In genomic region chr1:147640553-147641165, GRCh38 we compare ENCODE assay signal across 8 cellular contexts. TPM values are rescaled to one million over a fixed set of nuclear protein-coding genes. Genes with fewer than 3 reads are reported as not detected.
DNase-seq lines count a peak whose midpoint lies in the region; ATAC-seq, FAIRE-seq and TF ChIP-seq lines count a peak whose summit lies in the region.

No MANE protein-coding gene starts in this region.

- peak; percentile 69 for FAIRE-seq in GM19239 (lab: Jason Lieb, UNC)
- peak; percentile 52 for FAIRE-seq in H1 (lab: Jason Lieb, UNC)

- no peak overlapping the region for H3K4me3 ChIP-seq in H1 (ENCODE audit: extremely low read depth in 1 of 4, insufficient read depth in 2 of 4, low read depth in 3 of 4, low read length in 4 of 4)
- H3K4me3 ChIP-seq in mucosa of descending colon: no peak overlapping the region

- DNase-seq in C1 segment of cervical spinal cord (lab: John Stamatoyannopoulos, UW) (peak in 11 of 14 donors; percentile 3 to 62 (median 31)), GM19239 (ENCODE audit: insufficient read length, low spot score) (peak; percentile 71), NCI-H748 (lab: John Stamatoyannopoulos, UW; ENCODE audit: unreplicated experiment) (peak; percentile 81), H1 (ENCODE audit: low read depth in 1 of 2, low spot score in 2 of 2) (peak; percentile 77 to 91), mucosa of descending colon (peak; percentile 70 to 83 (median 76))
- peak; percentile 46 to 49 for DNase-seq in activated CD8-positive, alpha-beta memory T cell treated with anti-CD3 and anti-CD28 coated beads for 1 hour (ENCODE audit: extremely low read depth in 1 of 2, low read depth in 1 of 2)
- DNase-seq in stimulated activated CD8-positive, alpha-beta memory T cell treated with anti-CD3 and anti-CD28 coated beads, Interleukin-4, amount 100 ng/mL, for 48 hours: peak; percentile 85

- CTCF ChIA-PET in H1 (lab: Charles Lee; ENCODE audit: partially characterized antibody): interaction anchor here (0.6 to 7.4 kb wide), 46 partner anchors 8 to 300 kb away, joined by 3 to 48 read pairs (median 5); partner anchors contain the start of gene ACP6

- H2BK12ac ChIP-seq in H1 (ENCODE audit: low read depth, low read length): no peak overlapping the region

- peak; percentile 84 to 93 (median 93) for TF ChIP-seq CTCF in H1 (IDR thresholded peaks at IDR 0.05; ENCODE audit: control extremely low read depth in 1 of 3, insufficient read depth in 1 of 3, low read depth in 1 of 3, low read length in 3 of 3)
- peak; percentile 88 for TF ChIP-seq CTCF in mucosa of descending colon (IDR thresholded peaks at IDR 0.05)

- H3K27me3 ChIP-seq in H1 (replicated peaks in 1 of 4; ENCODE audit: control insufficient read depth in 3 of 4, extremely low read depth in 1 of 4, insufficient read depth in 3 of 4, low read length in 3 of 4): no peaks in the 10 kb centered on the region

- no peak overlapping the region for H2BK15ac ChIP-seq in H1 (ENCODE audit: low read length)

- intact Hi-C loops in mucosa of descending colon (cut with DNase I, micrococcal nuclease): no loop called here

- TF ChIP-seq POLR2A in H1 (IDR thresholded peaks at IDR 0.05; ENCODE audit: control extremely low read depth in 1 of 2, low read depth in 2 of 2, low read length in 2 of 2): no peak

- H2BK20ac ChIP-seq in H1 (ENCODE audit: low read length): no peak overlapping the region

- H3K9ac ChIP-seq in H1 (replicated peaks in 1 of 4; ENCODE audit: extremely low read depth in 1 of 4, low read depth in 3 of 4, low read length in 3 of 4): no peak overlapping the region

- WGBS in H1 (ENCODE audit: extremely low coverage in 1 of 2, insufficient coverage in 1 of 2, insufficient read length in 1 of 2, insufficient replicate concordance in 2 of 2, low coverage in 1 of 2, low lambda C conversion rate in 2 of 2, missing lambda C conversion rate in 1 of 2), 2 experiments: 28% methylated on average over 6 of the region's 9 CpGs; no CpG with 5 or more reads in 1 of the 2 experiments

- TF ChIP-seq EP300 in H1 (IDR thresholded peaks at IDR 0.05; ENCODE audit: borderline replicate concordance in 1 of 2, low read depth in 2 of 2, low read length in 2 of 2): 0 out of 3 replicates have a peak, but pooled peaks of 1 of the 2 experiments have one; percentile 40

- H4K5ac ChIP-seq in H1 (ENCODE audit: insufficient read length, low read depth, low read length): no peak overlapping the region

- POLR2A ChIA-PET in H1 (lab: Charles Lee; ENCODE audit: partially characterized antibody): interaction anchor here (1.4 kb wide), 1 partner anchor 29 kb away, joined by 3 read pairs; no protein-coding TSS in a partner anchor

- no peak overlapping the region for H2BK120ac ChIP-seq in H1 (replicated peaks; ENCODE audit: low read depth, low read length)

- no peak overlapping the region for H2AFZ ChIP-seq in H1 (ENCODE audit: low read length)

- ATAC-seq in HG03442 (IDR thresholded peaks at IDR 0.05; ENCODE audit: unreplicated experiment) (peak; percentile 92), mucosa of descending colon (peak; percentile 98)

- no peak overlapping the region for H3K27ac ChIP-seq in H1 (ENCODE audit: low read depth, low read length)

- no peaks in the 10 kb centered on the region for H3K36me3 ChIP-seq in H1 (ENCODE audit: control insufficient read depth in 2 of 4, insufficient read depth in 4 of 4, low read length in 3 of 4)
- H3K36me3 ChIP-seq in mucosa of descending colon (ENCODE audit: low read depth): no peaks in the 10 kb centered on the region

- no peak overlapping the region for H3K4ac ChIP-seq in H1 (replicated peaks; ENCODE audit: insufficient read length, low read depth, low read length)

- no peaks in the 10 kb centered on the region for H4K20me1 ChIP-seq in H1 (replicated peaks in 1 of 2; ENCODE audit: control insufficient read depth in 1 of 2, insufficient read depth in 2 of 2, low read length in 2 of 2)

- H2AK5ac ChIP-seq in H1 (ENCODE audit: low read depth, low read length): no peak overlapping the region

- H4K91ac ChIP-seq in H1 (replicated peaks; ENCODE audit: insufficient read length, low read length): no peak overlapping the region

- no peak overlapping the region for H3K23ac ChIP-seq in H1 (ENCODE audit: insufficient read length)

- H3K79me2 ChIP-seq in H1 (ENCODE audit: control insufficient read depth in 1 of 2, insufficient read depth in 2 of 2, low read length in 2 of 2): no peaks in the 10 kb centered on the region

- TF ChIP-seq RAD21 in H1 (IDR thresholded peaks at IDR 0.05 in 1 of 2, conservative IDR thresholded peaks at IDR 0.05 in 1 of 2; ENCODE audit: low read depth in 2 of 2, low read length in 2 of 2): peak; percentile 65 to 71

- no peak overlapping the region for H3K56ac ChIP-seq in H1 (replicated peaks; ENCODE audit: insufficient read length, low read depth, low read length)

- H4K8ac ChIP-seq in H1 (ENCODE audit: extremely low read depth, insufficient read depth, low read length): no peak overlapping the region

- no peaks in the 10 kb centered on the region for H3K23me2 ChIP-seq in H1 (ENCODE audit: low read depth, low read length)

- no peak overlapping the region for H2BK5ac ChIP-seq in H1 (ENCODE audit: low read depth, low read length)

- H3K4me2 ChIP-seq in H1 (ENCODE audit: insufficient read depth in 1 of 2, low read depth in 2 of 2, low read length in 2 of 2): peak overlapping the region in 1 of 2 experiments; percentile 45; a peak in 2 of 4 replicates

- H3K9me3 ChIP-seq in H1 (ENCODE audit: insufficient read depth in 2 of 2, low read depth in 1 of 2, low read length in 1 of 2): no peaks in the 10 kb centered on the region
- no peaks in the 10 kb centered on the region for H3K9me3 ChIP-seq in mucosa of descending colon

- no peak overlapping the region for H3K14ac ChIP-seq in H1 (ENCODE audit: insufficient read length)

- peaks cover 2% of the 10 kb centered on the region; the same call in 1 of the 2 replicates for H3K79me1 ChIP-seq in H1 (ENCODE audit: low read depth, low read length)

- H3K18ac ChIP-seq in H1 (ENCODE audit: extremely low read depth, low read length): no peak overlapping the region

- H3K4me1 ChIP-seq in H1 (replicated peaks in 1 of 4; ENCODE audit: control insufficient read depth in 3 of 4, insufficient read depth in 4 of 4, low read length in 3 of 4): no peaks in the 10 kb centered on the region; a peak in 1 of 7 replicates
- H3K4me1 ChIP-seq in mucosa of descending colon (ENCODE audit: low read depth): no peaks in the 10 kb centered on the region

TF ChIP-seq in H1, 55 proteins besides CTCF, POLR2A, EP300 and RAD21:
- TF ChIP-seq TBP (IDR thresholded peaks at IDR 0.05; ENCODE audit: low read depth, low read length) (peak; percentile 22; the same call in 1 of the 2 replicates), SRF (IDR thresholded peaks at IDR 0.05; ENCODE audit: low read depth, low read length) (0 out of 2 replicates have a peak, but pooled peaks have one; percentile 26), TEAD4 (IDR thresholded peaks at IDR 0.05; ENCODE audit: low read depth, low read length) (peak; percentile 46; the same call in 1 of the 2 replicates), SIN3A (conservative IDR thresholded peaks at IDR 0.05 in 1 of 2, IDR thresholded peaks at IDR 0.05 in 1 of 2; ENCODE audit: low read depth in 1 of 2, low read length in 2 of 2) (0 out of 4 replicates have a peak, but pooled peaks of 1 of the 2 experiments have one; percentile 65), SIRT6 (IDR thresholded peaks at IDR 0.05; ENCODE audit: low read length) (no peak), TCF12 (IDR thresholded peaks at IDR 0.05; ENCODE audit: low read depth, low read length) (no peak), KDM1A (IDR thresholded peaks at IDR 0.05; ENCODE audit: borderline replicate concordance, low read length) (peak; percentile 63; the same call in 1 of the 2 replicates), FOSL1 (IDR thresholded peaks at IDR 0.05; ENCODE audit: insufficient read depth, low read depth, low read length) (no peak), BACH1 (IDR thresholded peaks at IDR 0.05; ENCODE audit: low read length) (0 out of 2 replicates have a peak, but pooled peaks have one; percentile 41), SP1 (IDR thresholded peaks at IDR 0.05; ENCODE audit: low read depth, low read length) (0 out of 2 replicates have a peak, but pooled peaks have one; percentile 41), CREB1 (IDR thresholded peaks at IDR 0.05) (no peak), GABPA (IDR thresholded peaks at IDR 0.05; ENCODE audit: borderline replicate concordance, insufficient read depth, low read length) (peak; percentile 20; the same call in 1 of the 2 replicates), EGR1 (IDR thresholded peaks at IDR 0.05; ENCODE audit: borderline replicate concordance, low read depth, low read length) (0 out of 2 replicates have a peak, but pooled peaks have one; percentile 14), HDAC2 (IDR thresholded peaks at IDR 0.05; ENCODE audit: borderline replicate concordance in 1 of 2, low read depth in 2 of 2, low read length in 2 of 2) (no peak)
TF ChIP-seq in H1: peak in this region for 9.

RNA-seq across cellular contexts. Expression of gene ACP6, which starts 29.7 kb away (rescaled TPM):
- total RNA-seq in H1 (2021; fragmentation: NEBNext Ultra II Directional; extraction: Animal tissue kit (Norgen Biotek cat#: 25700)): 17.1 and 17.7 TPM in 2 replicates
- 11.3 and 11.4 TPM in 2 replicates for polyA plus RNA-seq in H1 (2011; rRNA removed)
- 15.8 TPM for polyA plus RNA-seq in H1 (2011; cell fraction: cytosol; rRNA removed)
- 42.6 TPM for polyA plus RNA-seq in H1 (2011; cell fraction: nucleus; rRNA removed)
- polyA plus RNA-seq in H1 (2012, experiment 1 of 2): 15.5 to 21.6 TPM (median 16.7 TPM) in 4 replicates
- 8.1 TPM for polyA plus RNA-seq in H1 (2012, experiment 2 of 2)
- polyA plus RNA-seq in H1 (2013, experiment 1 of 2): 13.1 TPM
- 13.4 TPM for polyA plus RNA-seq in H1 (2013, experiment 2 of 2)
- polyA minus RNA-seq in H1 (2011; rRNA and poly(A)+ RNA removed): 14.4 and 16.6 TPM in 2 replicates
- polyA minus RNA-seq in H1 (2011; cell fraction: cytosol; rRNA and poly(A)+ RNA removed): 8.4 TPM
- polyA minus RNA-seq in H1 (2011; cell fraction: nucleus; rRNA and poly(A)+ RNA removed): 26.4 TPM
- total RNA-seq in mucosa of descending colon: 10 to 100 TPM; 20.8 to 22.6 (median 22.3) TPM

Comparison
In these comparisons a context has a peak if more than half of its experiments do, and no peak if none do; other contexts are left out.
1. DNase-seq: peak in every context shown above with its lines; median percentile 85 in stimulated activated CD8-positive, alpha-beta memory T cell treated with anti-CD3 and anti-CD28 coated beads, Interleukin-4, amount 100 ng/mL, for 48 hours; 84 in H1; 81 in NCI-H748; 76 in mucosa of descending colon; 71 in GM19239; 48 in activated CD8-positive, alpha-beta memory T cell treated with anti-CD3 and anti-CD28 coated beads for 1 hour; 31 in C1 segment of cervical spinal cord.